ENCODE assay signal across 1 cellular context in the genomic region with DNA sequence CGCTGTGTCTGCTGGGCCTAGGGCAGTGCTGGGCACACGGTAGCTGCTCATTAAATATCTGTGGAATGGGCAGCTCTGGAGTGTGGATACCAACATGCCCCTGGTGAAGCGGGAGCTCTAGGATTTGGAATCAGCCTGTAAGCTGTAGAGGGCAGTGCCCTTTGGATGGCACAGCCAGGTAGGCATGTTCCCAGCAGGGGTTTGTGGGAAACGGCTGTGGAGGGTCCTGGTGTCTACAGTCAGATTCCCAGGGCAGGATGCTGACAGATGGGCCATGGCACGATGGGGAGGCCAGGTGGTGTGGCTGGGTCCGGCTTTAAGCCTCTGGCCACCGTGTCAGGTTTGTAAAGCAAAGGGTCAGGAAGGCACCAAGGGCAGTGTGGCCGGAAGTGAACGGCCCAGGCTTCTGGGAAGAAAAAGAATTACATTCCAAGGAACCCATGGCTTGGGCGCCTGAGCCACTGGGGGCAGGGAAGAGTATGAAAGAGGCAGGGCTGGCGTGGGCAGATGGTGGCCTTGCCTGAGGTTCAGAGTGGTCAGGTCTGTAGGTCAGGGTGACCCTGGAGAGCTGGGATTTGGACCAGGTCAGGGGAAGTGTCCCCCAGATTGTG.
TF ChIP-seq lines count a peak whose summit lies in the region.

No MANE protein-coding gene starts in this region.

TF ChIP-seq in HepG2, 621 proteins besides CTCF, POLR2A, EP300 and RAD21 (continued from another document):
- TF ChIP-seq, protein P1, sequence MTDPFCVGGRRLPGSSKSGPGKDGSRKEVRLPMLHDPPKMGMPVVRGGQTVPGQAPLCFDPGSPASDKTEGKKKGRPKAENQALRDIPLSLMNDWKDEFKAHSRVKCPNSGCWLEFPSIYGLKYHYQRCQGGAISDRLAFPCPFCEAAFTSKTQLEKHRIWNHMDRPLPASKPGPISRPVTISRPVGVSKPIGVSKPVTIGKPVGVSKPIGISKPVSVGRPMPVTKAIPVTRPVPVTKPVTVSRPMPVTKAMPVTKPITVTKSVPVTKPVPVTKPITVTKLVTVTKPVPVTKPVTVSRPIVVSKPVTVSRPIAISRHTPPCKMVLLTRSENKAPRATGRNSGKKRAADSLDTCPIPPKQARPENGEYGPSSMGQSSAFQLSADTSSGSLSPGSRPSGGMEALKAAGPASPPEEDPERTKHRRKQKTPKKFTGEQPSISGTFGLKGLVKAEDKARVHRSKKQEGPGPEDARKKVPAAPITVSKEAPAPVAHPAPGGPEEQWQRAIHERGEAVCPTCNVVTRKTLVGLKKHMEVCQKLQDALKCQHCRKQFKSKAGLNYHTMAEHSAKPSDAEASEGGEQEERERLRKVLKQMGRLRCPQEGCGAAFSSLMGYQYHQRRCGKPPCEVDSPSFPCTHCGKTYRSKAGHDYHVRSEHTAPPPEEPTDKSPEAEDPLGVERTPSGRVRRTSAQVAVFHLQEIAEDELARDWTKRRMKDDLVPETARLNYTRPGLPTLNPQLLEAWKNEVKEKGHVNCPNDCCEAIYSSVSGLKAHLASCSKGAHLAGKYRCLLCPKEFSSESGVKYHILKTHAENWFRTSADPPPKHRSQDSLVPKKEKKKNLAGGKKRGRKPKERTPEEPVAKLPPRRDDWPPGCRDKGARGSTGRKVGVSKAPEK (CRISPR knock-in tag; IDR thresholded peaks at IDR 0.05; ENCODE audit: borderline replicate concordance) = no peak
- TF ChIP-seq ZNF460 (CRISPR knock-in tag; IDR thresholded peaks at IDR 0.05; ENCODE audit: borderline replicate concordance) (no peak), KAT8 (CRISPR knock-in tag; IDR thresholded peaks at IDR 0.05) (no peak), ZNF367 (CRISPR knock-in tag; IDR thresholded peaks at IDR 0.05; ENCODE audit: borderline replicate concordance) (no peak), ZFP90 (CRISPR knock-in tag; IDR thresholded peaks at IDR 0.05; ENCODE audit: borderline replicate concordance) (no peak), ZNF768 (CRISPR knock-in tag; IDR thresholded peaks at IDR 0.05) (peak; percentile 13; the same call in 1 of the 2 replicates), CHCHD3 (CRISPR knock-in tag; IDR thresholded peaks at IDR 0.05) (0 out of 2 replicates have a peak, but pooled peaks have one; percentile 27), TARDBP (CRISPR knock-in tag; IDR thresholded peaks at IDR 0.05) (no peak), ETV5 (CRISPR knock-in tag; IDR thresholded peaks at IDR 0.05; ENCODE audit: borderline replicate concordance) (0 out of 2 replicates have a peak, but pooled peaks have one; percentile 13), POLR2G (IDR thresholded peaks at IDR 0.05; ENCODE audit: low read depth, low read length) (no peak), ZFX (CRISPR knock-in tag; IDR thresholded peaks at IDR 0.05; ENCODE audit: low read depth) (no peak), ZNF33A (CRISPR knock-in tag; IDR thresholded peaks at IDR 0.05; ENCODE audit: borderline replicate concordance) (no peak), ZNF720 (CRISPR knock-in tag; IDR thresholded peaks at IDR 0.05) (no peak), ARNT2 (CRISPR knock-in tag; IDR thresholded peaks at IDR 0.05; ENCODE audit: low read depth) (no peak), ZNF24 (IDR thresholded peaks at IDR 0.05) (no peak), ZNF891 (CRISPR knock-in tag; IDR thresholded peaks at IDR 0.05) (0 out of 2 replicates have a peak, but pooled peaks have one; percentile 26), ZBTB3 (CRISPR knock-in tag; IDR thresholded peaks at IDR 0.05; ENCODE audit: borderline replicate concordance, low read depth) (no peak), KAT7 (CRISPR knock-in tag; IDR thresholded peaks at IDR 0.05; ENCODE audit: borderline replicate concordance) (no peak), MED13 (CRISPR knock-in tag; IDR thresholded peaks at IDR 0.05) (no peak), ZNF598 (CRISPR knock-in tag; IDR thresholded peaks at IDR 0.05; ENCODE audit: borderline replicate concordance) (no peak), THYN1 (CRISPR knock-in tag; IDR thresholded peaks at IDR 0.05; ENCODE audit: borderline replicate concordance, low read depth) (no peak), RBFOX2 (IDR thresholded peaks at IDR 0.05; ENCODE audit: low read depth, low read length) (no peak), NFE2L1 (CRISPR knock-in tag; IDR thresholded peaks at IDR 0.05; ENCODE audit: borderline replicate concordance) (no peak), NCOA2 (CRISPR knock-in tag; IDR thresholded peaks at IDR 0.05) (no peak), ZNF230 (CRISPR knock-in tag; IDR thresholded peaks at IDR 0.05) (no peak), MATR3 (CRISPR knock-in tag; IDR thresholded peaks at IDR 0.05) (no peak), ZBTB20 (CRISPR knock-in tag; IDR thresholded peaks at IDR 0.05; ENCODE audit: borderline replicate concordance, low read depth) (no peak), HOXA9 (CRISPR knock-in tag; IDR thresholded peaks at IDR 0.05; ENCODE audit: borderline replicate concordance) (no peak), HNRNPL (IDR thresholded peaks at IDR 0.05; ENCODE audit: low read depth, low read length) (peak; percentile 80), ZNF572 (CRISPR knock-in tag; IDR thresholded peaks at IDR 0.05) (peak; percentile 61; the same call in 1 of the 2 replicates), CAMTA2 (CRISPR knock-in tag; IDR thresholded peaks at IDR 0.05; ENCODE audit: borderline replicate concordance) (no peak), ZNF430 (CRISPR knock-in tag; IDR thresholded peaks at IDR 0.05) (no peak), SP4 (CRISPR knock-in tag; IDR thresholded peaks at IDR 0.05) (no peak)
- TF ChIP-seq, protein P2, sequence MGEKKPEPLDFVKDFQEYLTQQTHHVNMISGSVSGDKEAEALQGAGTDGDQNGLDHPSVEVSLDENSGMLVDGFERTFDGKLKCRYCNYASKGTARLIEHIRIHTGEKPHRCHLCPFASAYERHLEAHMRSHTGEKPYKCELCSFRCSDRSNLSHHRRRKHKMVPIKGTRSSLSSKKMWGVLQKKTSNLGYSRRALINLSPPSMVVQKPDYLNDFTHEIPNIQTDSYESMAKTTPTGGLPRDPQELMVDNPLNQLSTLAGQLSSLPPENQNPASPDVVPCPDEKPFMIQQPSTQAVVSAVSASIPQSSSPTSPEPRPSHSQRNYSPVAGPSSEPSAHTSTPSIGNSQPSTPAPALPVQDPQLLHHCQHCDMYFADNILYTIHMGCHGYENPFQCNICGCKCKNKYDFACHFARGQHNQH (CRISPR knock-in tag; IDR thresholded peaks at IDR 0.05) = no peak
- TF ChIP-seq, protein P3, sequence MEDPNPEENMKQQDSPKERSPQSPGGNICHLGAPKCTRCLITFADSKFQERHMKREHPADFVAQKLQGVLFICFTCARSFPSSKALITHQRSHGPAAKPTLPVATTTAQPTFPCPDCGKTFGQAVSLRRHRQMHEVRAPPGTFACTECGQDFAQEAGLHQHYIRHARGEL (CRISPR knock-in tag; IDR thresholded peaks at IDR 0.05) = 0 out of 2 replicates have a peak, but pooled peaks have one; percentile 17
- TF ChIP-seq, protein P4, sequence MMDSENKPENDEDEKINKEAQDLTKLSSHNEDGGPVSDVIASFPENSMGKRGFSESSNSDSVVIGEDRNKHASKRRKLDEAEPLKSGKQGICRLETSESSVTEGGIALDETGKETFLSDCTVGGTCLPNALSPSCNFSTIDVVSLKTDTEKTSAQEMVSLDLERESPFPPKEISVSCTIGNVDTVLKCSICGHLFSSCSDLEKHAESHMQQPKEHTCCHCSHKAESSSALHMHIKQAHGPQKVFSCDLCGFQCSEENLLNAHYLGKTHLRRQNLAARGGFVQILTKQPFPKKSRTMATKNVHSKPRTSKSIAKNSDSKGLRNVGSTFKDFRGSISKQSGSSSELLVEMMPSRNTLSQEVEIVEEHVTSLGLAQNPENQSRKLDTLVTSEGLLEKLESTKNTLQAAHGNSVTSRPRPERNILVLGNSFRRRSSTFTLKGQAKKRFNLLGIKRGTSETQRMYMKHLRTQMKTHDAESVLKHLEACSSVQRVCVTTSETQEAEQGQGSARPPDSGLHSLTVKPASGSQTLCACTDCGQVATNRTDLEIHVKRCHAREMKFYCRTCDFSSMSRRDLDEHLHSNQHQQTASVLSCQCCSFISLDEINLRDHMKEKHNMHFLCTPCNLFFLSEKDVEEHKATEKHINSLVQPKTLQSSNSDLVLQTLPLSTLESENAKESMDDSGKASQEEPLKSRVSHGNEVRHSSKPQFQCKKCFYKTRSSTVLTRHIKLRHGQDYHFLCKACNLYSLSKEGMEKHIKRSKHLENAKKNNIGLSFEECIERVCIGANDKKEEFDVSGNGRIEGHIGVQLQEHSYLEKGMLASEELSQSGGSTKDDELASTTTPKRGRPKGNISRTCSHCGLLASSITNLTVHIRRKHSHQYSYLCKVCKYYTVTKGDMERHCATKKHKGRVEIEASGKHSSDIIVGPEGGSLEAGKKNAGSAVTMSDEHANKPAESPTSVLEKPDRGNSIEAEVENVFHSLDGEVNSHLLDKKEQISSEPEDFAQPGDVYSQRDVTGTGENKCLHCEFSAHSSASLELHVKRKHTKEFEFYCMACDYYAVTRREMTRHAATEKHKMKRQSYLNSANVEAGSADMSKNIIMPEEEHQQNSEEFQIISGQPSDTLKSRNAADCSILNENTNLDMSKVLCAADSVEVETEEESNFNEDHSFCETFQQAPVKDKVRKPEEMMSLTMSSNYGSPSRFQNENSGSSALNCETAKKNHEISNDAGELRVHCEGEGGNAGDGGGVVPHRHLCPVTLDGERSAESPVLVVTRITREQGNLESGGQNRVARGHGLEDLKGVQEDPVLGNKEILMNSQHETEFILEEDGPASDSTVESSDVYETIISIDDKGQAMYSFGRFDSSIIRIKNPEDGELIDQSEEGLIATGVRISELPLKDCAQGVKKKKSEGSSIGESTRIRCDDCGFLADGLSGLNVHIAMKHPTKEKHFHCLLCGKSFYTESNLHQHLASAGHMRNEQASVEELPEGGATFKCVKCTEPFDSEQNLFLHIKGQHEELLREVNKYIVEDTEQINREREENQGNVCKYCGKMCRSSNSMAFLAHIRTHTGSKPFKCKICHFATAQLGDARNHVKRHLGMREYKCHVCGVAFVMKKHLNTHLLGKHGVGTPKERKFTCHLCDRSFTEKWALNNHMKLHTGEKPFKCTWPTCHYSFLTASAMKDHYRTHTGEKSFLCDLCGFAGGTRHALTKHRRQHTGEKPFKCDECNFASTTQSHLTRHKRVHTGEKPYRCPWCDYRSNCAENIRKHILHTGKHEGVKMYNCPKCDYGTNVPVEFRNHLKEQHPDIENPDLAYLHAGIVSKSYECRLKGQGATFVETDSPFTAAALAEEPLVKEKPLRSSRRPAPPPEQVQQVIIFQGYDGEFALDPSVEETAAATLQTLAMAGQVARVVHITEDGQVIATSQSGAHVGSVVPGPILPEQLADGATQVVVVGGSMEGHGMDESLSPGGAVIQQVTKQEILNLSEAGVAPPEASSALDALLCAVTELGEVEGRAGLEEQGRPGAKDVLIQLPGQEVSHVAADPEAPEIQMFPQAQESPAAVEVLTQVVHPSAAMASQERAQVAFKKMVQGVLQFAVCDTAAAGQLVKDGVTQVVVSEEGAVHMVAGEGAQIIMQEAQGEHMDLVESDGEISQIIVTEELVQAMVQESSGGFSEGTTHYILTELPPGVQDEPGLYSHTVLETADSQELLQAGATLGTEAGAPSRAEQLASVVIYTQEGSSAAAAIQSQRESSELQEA (CRISPR knock-in tag; IDR thresholded peaks at IDR 0.05; ENCODE audit: not compliant biosample characterization) = no peak
- TF ChIP-seq, protein P5, sequence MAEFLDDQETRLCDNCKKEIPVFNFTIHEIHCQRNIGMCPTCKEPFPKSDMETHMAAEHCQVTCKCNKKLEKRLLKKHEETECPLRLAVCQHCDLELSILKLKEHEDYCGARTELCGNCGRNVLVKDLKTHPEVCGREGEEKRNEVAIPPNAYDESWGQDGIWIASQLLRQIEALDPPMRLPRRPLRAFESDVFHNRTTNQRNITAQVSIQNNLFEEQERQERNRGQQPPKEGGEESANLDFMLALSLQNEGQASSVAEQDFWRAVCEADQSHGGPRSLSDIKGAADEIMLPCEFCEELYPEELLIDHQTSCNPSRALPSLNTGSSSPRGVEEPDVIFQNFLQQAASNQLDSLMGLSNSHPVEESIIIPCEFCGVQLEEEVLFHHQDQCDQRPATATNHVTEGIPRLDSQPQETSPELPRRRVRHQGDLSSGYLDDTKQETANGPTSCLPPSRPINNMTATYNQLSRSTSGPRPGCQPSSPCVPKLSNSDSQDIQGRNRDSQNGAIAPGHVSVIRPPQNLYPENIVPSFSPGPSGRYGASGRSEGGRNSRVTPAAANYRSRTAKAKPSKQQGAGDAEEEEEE (CRISPR knock-in tag; IDR thresholded peaks at IDR 0.05; ENCODE audit: borderline replicate concordance) = no peak
- TF ChIP-seq, protein P6, sequence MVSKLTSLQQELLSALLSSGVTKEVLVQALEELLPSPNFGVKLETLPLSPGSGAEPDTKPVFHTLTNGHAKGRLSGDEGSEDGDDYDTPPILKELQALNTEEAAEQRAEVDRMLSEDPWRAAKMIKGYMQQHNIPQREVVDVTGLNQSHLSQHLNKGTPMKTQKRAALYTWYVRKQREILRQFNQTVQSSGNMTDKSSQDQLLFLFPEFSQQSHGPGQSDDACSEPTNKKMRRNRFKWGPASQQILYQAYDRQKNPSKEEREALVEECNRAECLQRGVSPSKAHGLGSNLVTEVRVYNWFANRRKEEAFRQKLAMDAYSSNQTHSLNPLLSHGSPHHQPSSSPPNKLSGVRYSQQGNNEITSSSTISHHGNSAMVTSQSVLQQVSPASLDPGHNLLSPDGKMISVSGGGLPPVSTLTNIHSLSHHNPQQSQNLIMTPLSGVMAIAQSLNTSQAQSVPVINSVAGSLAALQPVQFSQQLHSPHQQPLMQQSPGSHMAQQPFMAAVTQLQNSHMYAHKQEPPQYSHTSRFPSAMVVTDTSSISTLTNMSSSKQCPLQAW (CRISPR knock-in tag; IDR thresholded peaks at IDR 0.05) = no peak
- TF ChIP-seq, protein P7, sequence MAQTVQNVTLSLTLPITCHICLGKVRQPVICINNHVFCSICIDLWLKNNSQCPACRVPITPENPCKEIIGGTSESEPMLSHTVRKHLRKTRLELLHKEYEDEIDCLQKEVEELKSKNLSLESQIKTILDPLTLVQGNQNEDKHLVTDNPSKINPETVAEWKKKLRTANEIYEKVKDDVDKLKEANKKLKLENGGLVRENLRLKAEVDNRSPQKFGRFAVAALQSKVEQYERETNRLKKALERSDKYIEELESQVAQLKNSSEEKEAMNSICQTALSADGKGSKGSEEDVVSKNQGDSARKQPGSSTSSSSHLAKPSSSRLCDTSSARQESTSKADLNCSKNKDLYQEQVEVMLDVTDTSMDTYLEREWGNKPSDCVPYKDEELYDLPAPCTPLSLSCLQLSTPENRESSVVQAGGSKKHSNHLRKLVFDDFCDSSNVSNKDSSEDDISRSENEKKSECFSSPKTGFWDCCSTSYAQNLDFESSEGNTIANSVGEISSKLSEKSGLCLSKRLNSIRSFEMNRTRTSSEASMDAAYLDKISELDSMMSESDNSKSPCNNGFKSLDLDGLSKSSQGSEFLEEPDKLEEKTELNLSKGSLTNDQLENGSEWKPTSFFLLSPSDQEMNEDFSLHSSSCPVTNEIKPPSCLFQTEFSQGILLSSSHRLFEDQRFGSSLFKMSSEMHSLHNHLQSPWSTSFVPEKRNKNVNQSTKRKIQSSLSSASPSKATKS (CRISPR knock-in tag; IDR thresholded peaks at IDR 0.05) = no peak
